Comparison of ENCODE assay signal across 8 cellular contexts in genomic region chr3:52253314-52254260, GRCh38. TPM values are rescaled to one million over a fixed set of nuclear protein-coding genes. Genes with fewer than 3 reads are reported as not detected.
DNase-seq lines count a peak whose midpoint lies in the region; TF ChIP-seq lines count a peak whose summit lies in the region.

No MANE protein-coding gene starts in this region.

- H2BK12ac ChIP-seq in H9 (ENCODE audit: insufficient read length, low read depth, low read length), result no peak overlapping the region

- no peaks in the 10 kb centered on the region for H3K4me1 ChIP-seq in H9 (ENCODE audit: insufficient read depth, low read length)

- H2BK120ac ChIP-seq in H9 (ENCODE audit: low read depth, low read length, poor library complexity, severe bottlenecking), result no peak overlapping the region

- no peak overlapping the region for H3K4ac ChIP-seq in H9 (ENCODE audit: low read depth, low read length)

- no peak overlapping the region for H3K56ac ChIP-seq in H9 (ENCODE audit: insufficient read length, low read depth, low read length)

- no peak overlapping the region for H4K8ac ChIP-seq in H9 (replicated peaks; ENCODE audit: insufficient read length, low read depth, low read length)

- no peak overlapping the region for H2BK15ac ChIP-seq in H9 (ENCODE audit: low read depth, low read length)

- H2BK20ac ChIP-seq in H9 (ENCODE audit: low read depth, low read length, poor library complexity, severe bottlenecking), result no peak overlapping the region

- H3K27me3 Mint-ChIP-seq in H9 (ENCODE audit: low read depth), result no peaks in the 10 kb centered on the region

- no peak overlapping the region for H4K91ac ChIP-seq in H9 (ENCODE audit: insufficient read length, low read depth, low read length)

- H4K5ac ChIP-seq in H9 (ENCODE audit: insufficient read length, low read depth, low read length), result no peak overlapping the region

- no peak overlapping the region for H3K23ac ChIP-seq in H9 (ENCODE audit: insufficient read length, low read depth, low read length)

- H3K4me1 Mint-ChIP-seq in H9, result no peaks in the 10 kb centered on the region

- H3K9ac ChIP-seq in H9 (ENCODE audit: extremely low read depth, insufficient read length, low read length), result no peak overlapping the region

- H3K27me3 ChIP-seq in H9 (ENCODE audit: insufficient read depth, low read length), result no peaks in the 10 kb centered on the region; the same call in 1 of the 2 replicates

- H3K27ac Mint-ChIP-seq in H9, result peak overlapping the region; percentile 19 to 77 (median 44); a peak in 2 of 7 replicates

- TF ChIP-seq CTCF in H9 (conservative IDR thresholded peaks at IDR 0.05), result no peak

- WGBS in H9 (ENCODE audit: extremely low coverage, insufficient read length, low lambda C conversion rate), result no CpG with 5 or more reads among the region's 11 CpGs

- intact Hi-C loops in head of caudate nucleus (cut with DNase I), result no loop called here

- no peak overlapping the region for H2AFZ ChIP-seq in H9 (ENCODE audit: low read length)

- no peaks in the 10 kb centered on the region for H3K79me2 ChIP-seq in H9 (ENCODE audit: insufficient read depth, low read length)

- DNase-seq in GM03348 (ENCODE audit: low spot score) (peak; percentile 30), H9 (no peak), MV-4-11 (lab: John Stamatoyannopoulos, UW) (peak; percentile 98), activated T-cell treated with anti-CD3 and anti-CD28 coated beads for 24 hours (ENCODE audit: low read depth) (peak; percentile 71), head of caudate nucleus (peak in 41 of 42 donors; percentile 52 to 90 (median 76)), NCI-H2081 (lab: John Stamatoyannopoulos, UW) (no peak), NCI-H187 (lab: John Stamatoyannopoulos, UW) (no peak)
- DNase-seq in stimulated activated CD4-positive, alpha-beta T cell treated with anti-CD3 and anti-CD28 coated beads, Interleukin-1b, Interleukin-23, amount 100 ng/mL, for 24 hours (ENCODE audit: low read depth in 4 of 4, low spot score in 1 of 4), result peak in 3 of 4 experiments; percentile 54 to 78 (median 64)

- H3K36me3 Mint-ChIP-seq in H9 (ENCODE audit: insufficient read depth in 1 of 3, low read depth in 3 of 3), result peaks cover 30 to 93% (median 59%) of the 10 kb centered on the region in 3 experiments; a peak in 6 of 7 replicates

- H3K9me3 Mint-ChIP-seq in H9, result no peaks in the 10 kb centered on the region

- H4K20me1 ChIP-seq in H9 (ENCODE audit: control insufficient read depth, insufficient read depth, insufficient read length), result no peaks in the 10 kb centered on the region

- H2AK5ac ChIP-seq in H9 (ENCODE audit: insufficient read length, low read length), result no peak overlapping the region

- H3T11ph ChIP-seq in H9 (ENCODE audit: low read length), result no peak overlapping the region

- no peak overlapping the region for H3K4me3 Mint-ChIP-seq in H9

- no peak overlapping the region for H3K4me2 ChIP-seq in H9 (ENCODE audit: insufficient read depth, insufficient read length, low read length)

- no peak overlapping the region for H3K27ac ChIP-seq in H9 (ENCODE audit: insufficient read length, low read depth, low read length)

- H3K9me3 ChIP-seq in H9 (ENCODE audit: control insufficient read depth, low read depth, low read length), result no peaks in the 10 kb centered on the region

- H3K79me1 ChIP-seq in H9 (ENCODE audit: insufficient read depth, low read depth, low read length, poor library complexity, severe bottlenecking), result no peaks in the 10 kb centered on the region

- no peak overlapping the region for H3K14ac ChIP-seq in H9 (ENCODE audit: insufficient read depth, low read length)

- H3K23me2 ChIP-seq in H9 (ENCODE audit: insufficient read length, low read depth, low read length, poor library complexity, severe bottlenecking), result no peaks in the 10 kb centered on the region

- H3K18ac ChIP-seq in H9 (ENCODE audit: insufficient read length, low read depth, low read length), result no peak overlapping the region

- H2BK5ac ChIP-seq in H9 (ENCODE audit: insufficient read length, low read length), result no peak overlapping the region

RNA-seq across cellular contexts. Expression of gene PPM1M, which starts 8.0 kb away (rescaled TPM):
- 6.1 and 7.4 TPM in 2 replicates for total RNA-seq in H9 (2021)

RNA-seq across cellular contexts. Expression of gene TWF2, which starts 14.6 kb away (rescaled TPM):
- 44.8 and 50.9 TPM in 2 replicates for total RNA-seq in H9 (2021)

RNA-seq across cellular contexts. Expression of gene WDR82, which starts 24.9 kb away (rescaled TPM):
- 83.1 and 84.3 TPM in 2 replicates for total RNA-seq in H9 (2021)

RNA-seq across cellular contexts. Expression of gene TLR9, which starts 28.1 kb away (rescaled TPM):
- total RNA-seq in H9 (2021), result not detected in 2 replicates

RNA-seq across cellular contexts. Expression of gene GLYCTK, which starts 34.0 kb away (rescaled TPM):
- total RNA-seq in H9 (2021), result 8.4 and 8.8 TPM in 2 replicates

Comparison
In these comparisons a context has a peak if more than half of its experiments do, and no peak if none do; other contexts are left out.
1. DNase-seq: peak in GM03348 (single experiment), MV-4-11 (single experiment), activated T-cell treated with anti-CD3 and anti-CD28 coated beads for 24 hours (single experiment), head of caudate nucleus (41 of 42) and stimulated activated CD4-positive, alpha-beta T cell treated with anti-CD3 and anti-CD28 coated beads, Interleukin-1b, Interleukin-23, amount 100 ng/mL, for 24 hours (3 of 4); none in H9 (single experiment), NCI-H2081 (0 of 2) and NCI-H187 (0 of 2).